In genomic region chr11:35170503-35170902, GRCh38 we compare ENCODE assay signal across 10 cellular contexts. TPM values are rescaled to one million over a fixed set of nuclear protein-coding genes. Genes with fewer than 3 reads are reported as not detected.
DNase-seq lines count a peak whose midpoint lies in the region; ATAC-seq and TF ChIP-seq lines count a peak whose summit lies in the region.
"Had no signal": no experiment of that assay in that cellular context is flagged by ENCODE, and none has a peak within 500 bp of the region (broad histone marks: within the 10 kb centered on the region; RNA-seq: fewer than 3 reads in every experiment).

No MANE protein-coding gene starts in this region.

- H3K9me3 ChIP-seq in right cardiac atrium (ENCODE audit: control insufficient read depth, low read length) (no peaks in the 10 kb centered on the region), thoracic aorta (no peaks in the 10 kb centered on the region)

- CTCF ChIA-PET in activated CD4-positive, alpha-beta memory T cell treated with anti-CD3 and anti-CD28 coated beads for 36 hours (lab: Charles Lee): interaction anchor here (0.8 to 1.2 kb wide), 3 partner anchors 8 to 94 kb away, joined by 3 to 4 read pairs (median 3); no protein-coding TSS in a partner anchor

- peaks cover 90% of the 10 kb centered on the region for H3K36me3 Mint-ChIP-seq in activated T-cell treated with anti-CD3 and anti-CD28 coated beads, Interleukin-2, amount 50 U/mL, for 24 hours (ENCODE audit: low read depth)
- peaks cover 50% of the 10 kb centered on the region for H3K36me3 Mint-ChIP-seq in activated CD4-positive, alpha-beta memory T cell treated with anti-CD3 and anti-CD28 coated beads for 36 hours

- no peaks in the 10 kb centered on the region for H3K9me3 Mint-ChIP-seq in activated T-cell treated with anti-CD3 and anti-CD28 coated beads, Interleukin-2, amount 50 U/mL, for 24 hours
- no peaks in the 10 kb centered on the region for H3K9me3 Mint-ChIP-seq in activated CD4-positive, alpha-beta memory T cell treated with anti-CD3 and anti-CD28 coated beads for 36 hours

- no peak for DNase-seq in activated T-cell treated with anti-CD3 and anti-CD28 coated beads, Interleukin-2, amount 50 U/mL, for 24 hours
- no peak for DNase-seq in activated T-cell treated with anti-CD3 and anti-CD28 coated beads for 4 hours
- no peak for DNase-seq in activated CD4-positive, alpha-beta memory T cell treated with anti-CD3 and anti-CD28 coated beads for 36 hours
- DNase-seq in right cardiac atrium: peak in 1 of 3 donors; percentile 56
- DNase-seq in thoracic aorta (ENCODE audit: low spot score): no peak
- no peak for DNase-seq in NCI-H1105 treated with DMSO at 0.1 percent for 48 hours (lab: John Stamatoyannopoulos, UW)
- no peak for DNase-seq in NCI-H1694 (lab: John Stamatoyannopoulos, UW)
- DNase-seq: GOT3 had no signal

- intact Hi-C loops in activated CD4-positive, alpha-beta memory T cell treated with anti-CD3 and anti-CD28 coated beads for 36 hours (cut with micrococcal nuclease): loop anchor here (5.0 kb wide), 1 partner anchor 253 kb away; the partner anchor contains the start of genes APIP and PDHX
- intact Hi-C loops in right cardiac atrium (cut with DNase I): no loop called here

- peak overlapping the region; percentile 89 for H3K27ac Mint-ChIP-seq in activated T-cell treated with anti-CD3 and anti-CD28 coated beads, Interleukin-2, amount 50 U/mL, for 24 hours
- H3K27ac Mint-ChIP-seq in activated CD4-positive, alpha-beta memory T cell treated with anti-CD3 and anti-CD28 coated beads for 36 hours: peak overlapping the region; percentile 51

- WGBS in right cardiac atrium: 58% methylated on average over 3 of the region's 3 CpGs

- H3K4me1 ChIP-seq in right cardiac atrium (ENCODE audit: control insufficient read depth, insufficient read depth, low read length) (peaks cover 21% of the 10 kb centered on the region), thoracic aorta (ENCODE audit: control insufficient read depth in 1 of 2, low read depth in 2 of 2) (peaks cover 70 to 88% of the 10 kb centered on the region in 2 donors)

- H3K27me3 ChIP-seq in right cardiac atrium (ENCODE audit: control insufficient read depth, insufficient read depth): no peaks in the 10 kb centered on the region
- H3K27me3 ChIP-seq in thoracic aorta (replicated peaks; ENCODE audit: insufficient read depth): no peaks in the 10 kb centered on the region

- ATAC-seq in right cardiac atrium: peak in 1 of 2 donors; percentile 15
- no peak for ATAC-seq in thoracic aorta (ENCODE audit: insufficient number of reproducible peaks, low FRiP score, low read depth)
- ATAC-seq in HG03460 (IDR thresholded peaks at IDR 0.05; ENCODE audit: unreplicated experiment): no peak
- ATAC-seq: K562 had no signal

- H3K27ac ChIP-seq in right cardiac atrium (ENCODE audit: low read length) (peak overlapping the region; percentile 15), thoracic aorta (peak overlapping the region; percentile 66 to 68)

- no peak for TF ChIP-seq CTCF in thoracic aorta (IDR thresholded peaks at IDR 0.05)

- POLR2A ChIA-PET in activated CD4-positive, alpha-beta memory T cell treated with anti-CD3 and anti-CD28 coated beads for 36 hours (lab: Charles Lee): interaction anchor here (1.0 to 1.5 kb wide), 3 partner anchors 24 to 71 kb away, joined by 3 to 4 read pairs (median 3); partner anchors contain the start of gene CD44

- no peaks in the 10 kb centered on the region for H3K27me3 Mint-ChIP-seq in activated T-cell treated with anti-CD3 and anti-CD28 coated beads, Interleukin-2, amount 50 U/mL, for 24 hours
- no peaks in the 10 kb centered on the region for H3K27me3 Mint-ChIP-seq in activated CD4-positive, alpha-beta memory T cell treated with anti-CD3 and anti-CD28 coated beads for 36 hours

- H3K4me1 Mint-ChIP-seq in activated T-cell treated with anti-CD3 and anti-CD28 coated beads, Interleukin-2, amount 50 U/mL, for 24 hours (ENCODE audit: low read depth): peaks cover 100% of the 10 kb centered on the region
- H3K4me1 Mint-ChIP-seq in activated CD4-positive, alpha-beta memory T cell treated with anti-CD3 and anti-CD28 coated beads for 36 hours (ENCODE audit: low read depth): peaks cover 99% of the 10 kb centered on the region

- H3K4me3 Mint-ChIP-seq in activated T-cell treated with anti-CD3 and anti-CD28 coated beads, Interleukin-2, amount 50 U/mL, for 24 hours: no peak overlapping the region
- H3K4me3 Mint-ChIP-seq in activated CD4-positive, alpha-beta memory T cell treated with anti-CD3 and anti-CD28 coated beads for 36 hours: no peak overlapping the region

- no peak overlapping the region for H3K4me3 ChIP-seq in right cardiac atrium (ENCODE audit: low read length)
- H3K4me3 ChIP-seq in thoracic aorta: no peak overlapping the region
- H3K4me3 ChIP-seq: K562 had no signal

- H3K36me3 ChIP-seq in thoracic aorta: no peaks in the 10 kb centered on the region

RNA-seq across cellular contexts. Expression of gene CD44, which starts 31.5 kb away (rescaled TPM):
- total RNA-seq in activated CD4-positive, alpha-beta memory T cell treated with anti-CD3 and anti-CD28 coated beads for 36 hours: 100 to 1,000 TPM; 440 to 442 TPM
- total RNA-seq in right cardiac atrium (10 to 100 TPM; 20.9 to 50.7 (median 40.9) TPM), thoracic aorta (100 to 1,000 TPM; 321 to 613 TPM)
- 7.5 TPM for polyA plus RNA-seq in right cardiac atrium

Comparison
In these comparisons a context has a peak if more than half of its experiments do, and no peak if none do; other contexts are left out.
1. RNA of gene CD44, which starts 31.5 kb away (total RNA-seq): 321 to 613 TPM in thoracic aorta and 440 to 442 TPM in activated CD4-positive, alpha-beta memory T cell treated with anti-CD3 and anti-CD28 coated beads for 36 hours; 20.9 to 50.7 TPM in right cardiac atrium; every median in the first group is over 4 times any median in the second.